In the genomic region with DNA sequence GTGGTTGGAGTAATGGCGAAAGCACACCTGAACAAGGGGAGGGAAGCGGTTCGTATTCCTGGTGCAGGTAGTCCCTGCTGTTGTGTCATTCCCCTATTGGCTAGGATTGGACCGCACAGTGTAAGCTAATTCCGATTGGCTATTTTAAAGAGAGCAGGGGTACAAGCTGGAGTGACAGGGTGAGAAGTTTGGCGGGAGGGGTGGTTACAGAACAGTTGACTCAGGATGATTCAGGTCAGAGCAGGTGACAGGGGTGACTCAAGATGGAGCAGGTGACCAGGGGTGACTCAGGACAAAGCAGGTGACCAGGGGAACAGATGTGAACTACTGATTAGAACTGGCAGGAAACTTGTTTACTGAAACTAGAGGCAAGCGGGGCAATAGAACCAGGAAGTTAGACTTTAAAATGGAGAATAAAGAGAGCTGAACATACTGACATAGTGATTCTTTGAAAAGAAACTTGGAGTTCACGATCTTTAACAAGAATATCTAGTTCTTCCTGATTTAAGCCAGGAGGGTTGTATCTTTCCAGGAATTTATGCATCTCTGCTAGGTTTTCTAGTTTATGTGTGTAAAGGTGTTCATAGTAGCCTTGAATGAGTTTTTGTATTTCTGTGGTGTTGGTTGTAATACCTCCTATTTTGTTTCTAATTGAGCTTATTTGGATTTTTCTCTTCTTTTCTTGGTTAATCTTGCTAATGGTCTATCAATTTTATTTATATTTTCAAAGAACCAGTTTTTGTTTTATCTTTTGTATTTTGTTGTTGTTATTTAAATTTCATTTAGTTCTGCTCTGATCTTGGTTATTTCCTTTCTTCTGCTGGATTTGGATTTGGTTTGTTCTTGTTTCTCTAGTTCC, we compare ENCODE assay signal across 8 cellular contexts. TPM values are rescaled to one million over a fixed set of nuclear protein-coding genes. Genes with fewer than 3 reads are reported as not detected.
DNase-seq lines count a peak whose midpoint lies in the region; ATAC-seq, FAIRE-seq and TF ChIP-seq lines count a peak whose summit lies in the region.
"Not testable (repeated sequence)": the region's sequence is repeated elsewhere in the genome, so short reads cannot be mapped to it uniquely, and the experiment has no call there.

No MANE protein-coding gene starts in this region.

- CTCF ChIA-PET in Caco-2 (lab: Charles Lee): interaction anchor here (1.0 kb wide), 1 partner anchor 78 kb away, joined by 5 read pairs; no protein-coding TSS in a partner anchor
- CTCF ChIA-PET in MCF 10A (lab: Yijun Ruan, JAX): interaction anchor here (0.6 kb wide), 1 partner anchor 63 kb away, joined by 5 read pairs; no protein-coding TSS in a partner anchor

- WGBS in right lobe of liver (ENCODE audit: insufficient coverage, low coverage, low lambda C conversion rate, missing lambda C conversion rate): 46% methylated on average over 7 of the region's 8 CpGs
- WGBS in small intestine, 3 donors: 61 to 74% (median 69%) methylated on average over 8 of the region's 8 CpGs

- H3K4me3 Mint-ChIP-seq in Caco-2 (ENCODE audit: unreplicated experiment); MCF 10A (ENCODE audit: unreplicated experiment): not testable (repeated sequence)

- ATAC-seq in esophagus mucosa: peak; percentile 77
- peak; percentile 63 to 86 (median 76) for ATAC-seq in right lobe of liver

- POLR2A ChIA-PET in Caco-2 (lab: Charles Lee): not testable (repeated sequence)
- POLR2A ChIA-PET in MCF 10A (lab: Yijun Ruan, JAX): interaction anchor here (0.6 to 2.5 kb wide), 4 partner anchors 11 to 107 kb away, joined by 3 to 8 read pairs (median 4); no protein-coding TSS in a partner anchor

- TF ChIP-seq CTCF in Caco-2 (IDR thresholded peaks at IDR 0.05; ENCODE audit: insufficient read depth in 1 of 2, low read depth in 1 of 2, low read length in 1 of 2, severe bottlenecking in 1 of 2, unreplicated experiment in 1 of 2); MCF 10A (IDR thresholded peaks at IDR 0.05; ENCODE audit: unreplicated experiment); right lobe of liver (IDR thresholded peaks at IDR 0.05): not testable (repeated sequence)

- not testable (repeated sequence) for TF ChIP-seq POLR2A in right lobe of liver (IDR thresholded peaks at IDR 0.05)

- FAIRE-seq in small intestine (lab: Jason Lieb, UNC): peak; percentile 79

- H3K9me3 ChIP-seq in Caco-2; right lobe of liver; small intestine (ENCODE audit: control insufficient read depth, low read depth): not testable (repeated sequence)

- H3K27me3 ChIP-seq in Caco-2 (replicated peaks; ENCODE audit: control insufficient read depth, insufficient read depth, low read length); right lobe of liver; small intestine (ENCODE audit: control insufficient read depth in 2 of 2, insufficient read depth in 2 of 2, low read length in 2 of 2): not testable (repeated sequence)

- not testable (repeated sequence) for H3K4me1 ChIP-seq in Caco-2; small intestine (ENCODE audit: control insufficient read depth in 2 of 2, insufficient read depth in 1 of 2, low read depth in 1 of 2, low read length in 1 of 2)
- peaks cover 0 to 16% (median 0%) of the 10 kb centered on the region in 4 donors for H3K4me1 ChIP-seq in right lobe of liver

- H3K4me3 ChIP-seq in Caco-2 (ENCODE audit: low read depth, low read length); right lobe of liver; small intestine (ENCODE audit: low read depth in 1 of 2, low read length in 2 of 2): not testable (repeated sequence)

- H3K36me3 ChIP-seq in Caco-2 (ENCODE audit: control insufficient read depth, insufficient read depth, low read length); right lobe of liver; small intestine (ENCODE audit: control insufficient read depth in 2 of 2, insufficient read depth in 2 of 2, low read length in 2 of 2): not testable (repeated sequence)

- H3K4me1 Mint-ChIP-seq in Caco-2 (ENCODE audit: low read depth, unreplicated experiment): peaks cover 13% of the 10 kb centered on the region
- H3K4me1 Mint-ChIP-seq in MCF 10A (ENCODE audit: insufficient read depth, unreplicated experiment): peaks cover 17% of the 10 kb centered on the region

- peak; percentile 48 to 59 for DNase-seq in Caco-2
- peak; percentile 3 for DNase-seq in HCEC 1CT
- DNase-seq in NCI-H2196 treated with DMSO at 0.1 percent for 48 hours (lab: John Stamatoyannopoulos, UW; ENCODE audit: unreplicated experiment): peak; percentile 9
- DNase-seq in SW480 (ENCODE audit: low spot score): peak; percentile 80
- not testable (repeated sequence) for DNase-seq in MCF 10A (ENCODE audit: unreplicated experiment)
- DNase-seq in right lobe of liver: peak; percentile 70 to 81 (median 72)
- peak; percentile 87 for DNase-seq in small intestine

- peak overlapping the region; percentile 29 to 60 (median 59) for H3K27ac ChIP-seq in right lobe of liver
- not testable (repeated sequence) for H3K27ac ChIP-seq in small intestine (ENCODE audit: low read depth in 1 of 2, low read length in 1 of 2)

- H3K27ac Mint-ChIP-seq in Caco-2 (ENCODE audit: unreplicated experiment) (peak overlapping the region; percentile 59), MCF 10A (ENCODE audit: low read depth, unreplicated experiment) (peak overlapping the region; percentile 46)

- H3K9me3 Mint-ChIP-seq in Caco-2 (ENCODE audit: unreplicated experiment) (peaks cover 24% of the 10 kb centered on the region), MCF 10A (ENCODE audit: unreplicated experiment) (peaks cover 13% of the 10 kb centered on the region)

- not testable (repeated sequence) for H3K36me3 Mint-ChIP-seq in Caco-2 (ENCODE audit: insufficient read depth, unreplicated experiment); MCF 10A (ENCODE audit: insufficient read depth, unreplicated experiment)

- intact Hi-C loops in Caco-2 (cut with micrococcal nuclease; ENCODE audit: unreplicated experiment); MCF 10A (cut with micrococcal nuclease); right lobe of liver (cut with DNase I): not testable (repeated sequence)

- not testable (repeated sequence) for H3K27me3 Mint-ChIP-seq in Caco-2 (ENCODE audit: insufficient read depth, unreplicated experiment); MCF 10A (ENCODE audit: insufficient read depth, unreplicated experiment)

- BruUV-seq in Caco-2 (replicated peaks; lab: Mats Ljungman, UMichigan): TSS peak; percentile 57
- BruUV-seq in MCF 10A (replicated peaks; lab: Mats Ljungman, UMichigan): not testable (repeated sequence)

RNA-seq across cellular contexts. Expression of gene SERINC2, which starts 58.7 kb away (rescaled TPM):
- total RNA-seq in Caco-2 (2022): 29.5 and 30.0 TPM in 2 replicates
- 117 and 140 TPM in 2 replicates for total RNA-seq in MCF 10A (2022)
- 109 TPM for total RNA-seq in esophagus mucosa
- total RNA-seq in right lobe of liver: 100 to 1,000 TPM in 3 of 6 experiments, 10 to 100 TPM in 3; 59.7 to 117 (median 86.9) TPM
- 100 to 1,000 TPM in 2 of 3 donors, 10 to 100 TPM in 1; 57.3 to 179 (median 147) TPM for polyA plus RNA-seq in small intestine
